In the genomic region with DNA sequence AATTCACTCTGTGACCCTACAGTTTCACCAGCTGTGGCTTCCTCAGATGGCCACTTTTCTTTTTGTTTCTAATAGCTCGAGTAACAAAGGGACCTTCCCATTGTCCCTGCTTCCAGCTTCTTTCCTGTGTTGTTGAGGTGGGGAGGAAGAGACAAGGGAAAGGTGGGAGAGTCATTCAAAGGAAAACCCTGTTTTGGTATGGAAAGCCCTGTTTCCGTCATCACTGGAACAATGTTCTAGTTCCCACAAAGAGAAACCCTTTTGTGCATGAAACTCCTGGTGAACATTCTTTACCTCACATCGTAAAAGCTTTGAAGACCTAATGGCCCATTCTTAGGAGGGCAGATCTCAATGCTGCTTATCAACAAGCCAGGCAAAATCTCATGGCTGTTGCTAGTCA, we compare ENCODE assay signal across 15 cellular contexts.
"Had no signal": no experiment of that assay in that cellular context is flagged by ENCODE, and none has a peak within 500 bp of the region (broad histone marks: within the 10 kb centered on the region; RNA-seq: fewer than 3 reads in every experiment).

No MANE protein-coding gene starts in this region.

- H3K4me1 Mint-ChIP-seq: immature natural killer cell; naive thymus-derived CD8-positive, alpha-beta T cell had no signal

- H3K27ac ChIP-seq: tibial artery, upper lobe of right lung had no signal

- H3K36me3 Mint-ChIP-seq: immature natural killer cell; naive thymus-derived CD8-positive, alpha-beta T cell had no signal

- H3K9me3 Mint-ChIP-seq: immature natural killer cell; naive thymus-derived CD8-positive, alpha-beta T cell had no signal

- H3K27me3 ChIP-seq: left lung, right atrium auricular region, tibial artery, upper lobe of right lung had no signal

- FAIRE-seq: frontal cortex, keratinocyte had no signal

- DNase-seq: immature natural killer cell; left lung; mucosa of descending colon; naive thymus-derived CD8-positive, alpha-beta T cell; posterior cingulate gyrus; stimulated activated CD4-positive, alpha-beta T cell treated with anti-CD3 and anti-CD28 coated beads, Interleukin-2, amount 100 ng/mL, for 48 hours; stimulated activated naive CD4-positive, alpha-beta T cell treated with Interleukin-2 at 50 U/mL for 16 hours; tibial artery; upper lobe of right lung had no signal

- H3K27ac Mint-ChIP-seq: immature natural killer cell; naive thymus-derived CD8-positive, alpha-beta T cell had no signal

- H3K9me3 ChIP-seq: left lung, mucosa of descending colon, right atrium auricular region, tibial artery, upper lobe of right lung had no signal

- H3K4me3 ChIP-seq: left lung, lung, mucosa of descending colon, right atrium auricular region, smooth muscle cell, tibial artery, upper lobe of right lung had no signal

- H3K4me2 ChIP-seq: smooth muscle cell had no signal

- ATAC-seq: esophagus mucosa; left lung; mucosa of descending colon; naive thymus-derived CD8-positive, alpha-beta T cell; upper lobe of right lung had no signal

- H3K4me3 Mint-ChIP-seq: immature natural killer cell; naive thymus-derived CD8-positive, alpha-beta T cell had no signal

- H3K36me3 ChIP-seq: left lung, right atrium auricular region, tibial artery, upper lobe of right lung had no signal
